In genomic region chr21:8464403-8465152, GRCh38 we compare ENCODE assay signal across 8 cellular contexts.
DNase-seq lines count a peak whose midpoint lies in the region; ATAC-seq and TF ChIP-seq lines count a peak whose summit lies in the region.
"Not testable (repeated sequence)": the region's sequence is repeated elsewhere in the genome, so short reads cannot be mapped to it uniquely, and the experiment has no call there.

No MANE protein-coding gene starts in this region.

- H3K4me1 Mint-ChIP-seq in GM23338; activated CD8-positive, alpha-beta T cell treated with anti-CD3 and anti-CD28 coated beads, Interleukin-2, amount 10 ng/mL, durations not matched to agents 7 days and 5 days (ENCODE audit: low read depth); stimulated activated memory B cell treated with anti-CD40 and anti-IgM and Interleukin-4, amounts not matched to agents 10 μg/mL and 1 μg/mL and 100 μg/mL, for 72 hours: not testable (repeated sequence)

- TF ChIP-seq CTCF in GM23338 (conservative IDR thresholded peaks at IDR 0.05; ENCODE audit: low read depth in 2 of 2): not testable (repeated sequence)

- H3K4me1 ChIP-seq in GM23338 (ENCODE audit: insufficient read depth): not testable (repeated sequence)

- not testable (repeated sequence) for H4K20me1 ChIP-seq in GM23338 (replicated peaks; ENCODE audit: insufficient read depth)

- not testable (repeated sequence) for H3K36me3 Mint-ChIP-seq in GM23338 (ENCODE audit: low read depth); activated CD8-positive, alpha-beta T cell treated with anti-CD3 and anti-CD28 coated beads, Interleukin-2, amount 10 ng/mL, durations not matched to agents 7 days and 5 days (ENCODE audit: low read depth); stimulated activated memory B cell treated with anti-CD40 and anti-IgM and Interleukin-4, amounts not matched to agents 10 μg/mL and 1 μg/mL and 100 μg/mL, for 72 hours

- not testable (repeated sequence) for H3K27me3 ChIP-seq in GM23338 (ENCODE audit: insufficient read depth)

- not testable (repeated sequence) for H3K9me2 ChIP-seq in GM23338 (ENCODE audit: insufficient read depth)

- POLR2A ChIA-PET in activated CD8-positive, alpha-beta T cell treated with anti-CD3 and anti-CD28 coated beads, Interleukin-2, amount 10 ng/mL, durations not matched to agents 7 days and 5 days (lab: Charles Lee): not testable (repeated sequence)

- ATAC-seq in GM18502 (IDR thresholded peaks at IDR 0.05; ENCODE audit: poor library complexity, unreplicated experiment): peak; percentile 81
- peak; percentile 80 for ATAC-seq in GM19397 (IDR thresholded peaks at IDR 0.05; ENCODE audit: unreplicated experiment)
- peak; percentile 90 for ATAC-seq in GM23338
- peak; percentile 84 for ATAC-seq in HG03039 (IDR thresholded peaks at IDR 0.05; ENCODE audit: unreplicated experiment)
- peak; percentile 88 for ATAC-seq in HG03457 (IDR thresholded peaks at IDR 0.05; ENCODE audit: unreplicated experiment)
- peak; percentile 84 for ATAC-seq in activated CD8-positive, alpha-beta T cell treated with anti-CD3 and anti-CD28 coated beads, Interleukin-2, amount 10 ng/mL, durations not matched to agents 7 days and 5 days
- ATAC-seq in left ventricle myocardium superior: peak; percentile 92
- peak; percentile 95 for ATAC-seq in stimulated activated memory B cell treated with anti-CD40 and anti-IgM and Interleukin-4, amounts not matched to agents 10 μg/mL and 1 μg/mL and 100 μg/mL, for 72 hours

- H3K4me3 ChIP-seq in GM23338: not testable (repeated sequence)

- intact Hi-C loops in left ventricle myocardium superior (cut with micrococcal nuclease): not testable (repeated sequence)

- not testable (repeated sequence) for H3K9me3 Mint-ChIP-seq in GM23338; activated CD8-positive, alpha-beta T cell treated with anti-CD3 and anti-CD28 coated beads, Interleukin-2, amount 10 ng/mL, durations not matched to agents 7 days and 5 days (ENCODE audit: insufficient read depth); stimulated activated memory B cell treated with anti-CD40 and anti-IgM and Interleukin-4, amounts not matched to agents 10 μg/mL and 1 μg/mL and 100 μg/mL, for 72 hours

- not testable (repeated sequence) for H2AFZ ChIP-seq in GM23338

- H3K27ac Mint-ChIP-seq in GM23338; activated CD8-positive, alpha-beta T cell treated with anti-CD3 and anti-CD28 coated beads, Interleukin-2, amount 10 ng/mL, durations not matched to agents 7 days and 5 days; stimulated activated memory B cell treated with anti-CD40 and anti-IgM and Interleukin-4, amounts not matched to agents 10 μg/mL and 1 μg/mL and 100 μg/mL, for 72 hours: not testable (repeated sequence)

- not testable (repeated sequence) for H3K27me3 Mint-ChIP-seq in GM23338 (ENCODE audit: insufficient read depth, low read depth, poor library complexity); activated CD8-positive, alpha-beta T cell treated with anti-CD3 and anti-CD28 coated beads, Interleukin-2, amount 10 ng/mL, durations not matched to agents 7 days and 5 days (ENCODE audit: low read depth); stimulated activated memory B cell treated with anti-CD40 and anti-IgM and Interleukin-4, amounts not matched to agents 10 μg/mL and 1 μg/mL and 100 μg/mL, for 72 hours

- CTCF ChIA-PET in activated CD8-positive, alpha-beta T cell treated with anti-CD3 and anti-CD28 coated beads, Interleukin-2, amount 10 ng/mL, durations not matched to agents 7 days and 5 days (lab: Charles Lee): not testable (repeated sequence)

- H3K27ac ChIP-seq in GM23338 (ENCODE audit: low read depth): not testable (repeated sequence)

- H3K4me3 Mint-ChIP-seq in GM23338; activated CD8-positive, alpha-beta T cell treated with anti-CD3 and anti-CD28 coated beads, Interleukin-2, amount 10 ng/mL, durations not matched to agents 7 days and 5 days; stimulated activated memory B cell treated with anti-CD40 and anti-IgM and Interleukin-4, amounts not matched to agents 10 μg/mL and 1 μg/mL and 100 μg/mL, for 72 hours: not testable (repeated sequence)

- H3K79me2 ChIP-seq in GM23338 (replicated peaks; ENCODE audit: insufficient read depth): not testable (repeated sequence)

- H3F3A ChIP-seq in GM23338 (replicated peaks; ENCODE audit: low read depth): not testable (repeated sequence)

- H3K36me3 ChIP-seq in GM23338 (ENCODE audit: insufficient read depth): not testable (repeated sequence)

- H3K4me2 ChIP-seq in GM23338: not testable (repeated sequence)

- DNase-seq in GM23338 (ENCODE audit: low spot score); activated CD8-positive, alpha-beta T cell treated with anti-CD3 and anti-CD28 coated beads, Interleukin-2, amount 10 ng/mL, durations not matched to agents 7 days and 5 days; left ventricle myocardium superior: not testable (repeated sequence)
